23 cellular contexts compared by ENCODE assay signal in genomic region chr3:9914011-9914410, GRCh38. TPM values are rescaled to one million over a fixed set of nuclear protein-coding genes. Genes with fewer than 3 reads are reported as not detected.
A peak's percentile ranks its signal among the peaks of the same experiment; 100 is the strongest.
DNase-seq lines count a peak whose midpoint lies in the region; ATAC-seq and TF ChIP-seq lines count a peak whose summit lies in the region.
"Had no signal": no experiment of that assay in that cellular context is flagged by ENCODE, and none has a peak within 500 bp of the region (broad histone marks: within the 10 kb centered on the region; RNA-seq: fewer than 3 reads in every experiment).

No MANE protein-coding gene starts in this region.

- POLR2A ChIA-PET in PC-3 (lab: Charles Lee; ENCODE audit: unreplicated experiment): interaction anchor here (0.6 to 1.0 kb wide), 2 partner anchors 20 to 29 kb away, joined by 3 to 28 read pairs; no protein-coding TSS in a partner anchor

- no peak for TF ChIP-seq CTCF in PC-3 (conservative IDR thresholded peaks at IDR 0.05; ENCODE audit: low read depth, low read length)
- no peak for TF ChIP-seq CTCF in osteocyte (IDR thresholded peaks at IDR 0.05)

- no peaks in the 10 kb centered on the region for H3K27me3 Mint-ChIP-seq in osteocyte (ENCODE audit: unreplicated experiment)
- H3K27me3 Mint-ChIP-seq: type B pancreatic cell had no signal

- H3K27ac ChIP-seq in BLaER1 treated with 17β-estradiol and CSF1 and Interleukin-3, amounts not matched to agents 10 nM and 100 nM: no peak overlapping the region
- peak overlapping the region; percentile 99 for H3K27ac ChIP-seq in PC-3 (ENCODE audit: low read length)

- peaks cover 55% of the 10 kb centered on the region for H3K4me1 Mint-ChIP-seq in osteocyte (ENCODE audit: unreplicated experiment)

- no peak overlapping the region for H3K4me3 ChIP-seq in BLaER1 treated with 17β-estradiol and CSF1 and Interleukin-3, amounts not matched to agents 10 nM and 100 nM
- no peak overlapping the region for H3K4me3 ChIP-seq in PC-3 (ENCODE audit: low read length)

- H2AFZ ChIP-seq in PC-3 (ENCODE audit: low read length): no peak overlapping the region

- H3K36me3 Mint-ChIP-seq in osteocyte (ENCODE audit: unreplicated experiment): no peaks in the 10 kb centered on the region
- H3K36me3 Mint-ChIP-seq: activated naive CD8-positive, alpha-beta T cell treated with anti-CD3 and anti-CD28 coated beads for 36 hours; type B pancreatic cell had no signal

- no TSS peak for BruUV-seq in PC-3 (replicated peaks; lab: Mats Ljungman, UMichigan)

- intact Hi-C loops in PC-3 (cut with micrococcal nuclease): no loop called here

- DNase-seq in PC-3 (peak; percentile 43), fibroblast of gingiva (ENCODE audit: low read depth) (peak; percentile 84), osteocyte (ENCODE audit: extremely low spot score, unreplicated experiment) (no peak), AG08396 (ENCODE audit: low spot score) (no peak), SW 1271 (lab: John Stamatoyannopoulos, UW) (no peak), amygdala (lab: John Stamatoyannopoulos, UW) (no peak)
- DNase-seq: activated CD8-positive, alpha-beta memory T cell treated with anti-CD3 and anti-CD28 coated beads for 24 hours; activated naive CD8-positive, alpha-beta T cell treated with anti-CD3 and anti-CD28 coated beads for 36 hours; dorsolateral prefrontal cortex; naive thymus-derived CD8-positive, alpha-beta T cell; NCI-H1105; NCI-H2107; NCI-H524 treated with DMSO at 0.1 percent for 48 hours; SIG-M5 had no signal

- H3K27me3 ChIP-seq in BLaER1 treated with 17β-estradiol and CSF1 and Interleukin-3, amounts not matched to agents 10 nM and 100 nM: peaks cover 0 to 24% (median 16%) of the 10 kb centered on the region in 11 experiments; a peak in 17 of 22 replicates
- no peaks in the 10 kb centered on the region for H3K27me3 ChIP-seq in PC-3 (ENCODE audit: low read length)
- H3K27me3 ChIP-seq: dorsolateral prefrontal cortex had no signal

- peak overlapping the region in 10 of 11 experiments; percentile 90 to 100 (median 99); a peak in 17 of 22 replicates for H3K4me2 ChIP-seq in BLaER1 treated with 17β-estradiol and CSF1 and Interleukin-3, amounts not matched to agents 10 nM and 100 nM
- H3K4me2 ChIP-seq in PC-3 (ENCODE audit: low read length): peak overlapping the region; percentile 90

- H3K36me3 ChIP-seq in BLaER1 treated with 17β-estradiol and CSF1 and Interleukin-3, amounts not matched to agents 10 nM and 100 nM: no peaks in the 10 kb centered on the region
- no peaks in the 10 kb centered on the region for H3K36me3 ChIP-seq in PC-3 (ENCODE audit: low read depth, low read length)
- H3K36me3 ChIP-seq: HAP-1 had no signal

- ATAC-seq in PC-3 (no peak), GM21737 (IDR thresholded peaks at IDR 0.05; ENCODE audit: unreplicated experiment) (no peak)
- ATAC-seq: activated CD4-positive, CD25-positive, alpha-beta regulatory T cell treated with anti-CD3 and anti-CD28 coated beads, Interleukin-2, amount 50 U/mL, for 24 hours; stimulated activated effector memory CD8-positive, alpha-beta T cell treated with anti-CD3 and anti-CD28 coated beads, Interleukin-12 subunit alpha, Interleukin-12 subunit beta, amount 100 ng/mL, for 72 hours had no signal

- H3K9me2 ChIP-seq in PC-3 (replicated peaks; ENCODE audit: low read length): no peaks in the 10 kb centered on the region

- H3K4me1 ChIP-seq in BLaER1 treated with 17β-estradiol and CSF1 and Interleukin-3, amounts not matched to agents 10 nM and 100 nM: peaks cover 38 to 63% (median 48%) of the 10 kb centered on the region in 10 experiments
- H3K4me1 ChIP-seq in PC-3 (ENCODE audit: insufficient read depth, low read length): peaks cover 67% of the 10 kb centered on the region

- H3K9me3 Mint-ChIP-seq in osteocyte (ENCODE audit: unreplicated experiment): no peaks in the 10 kb centered on the region
- H3K9me3 Mint-ChIP-seq: activated naive CD8-positive, alpha-beta T cell treated with anti-CD3 and anti-CD28 coated beads for 36 hours; naive thymus-derived CD8-positive, alpha-beta T cell; stimulated activated effector memory CD8-positive, alpha-beta T cell treated with anti-CD3 and anti-CD28 coated beads, Interleukin-12 subunit alpha, Interleukin-12 subunit beta, amount 100 ng/mL, for 72 hours; type B pancreatic cell had no signal

- H4K20me1 ChIP-seq in BLaER1 treated with 17β-estradiol and CSF1 and Interleukin-3, amounts not matched to agents 10 nM and 100 nM: no peaks in the 10 kb centered on the region
- H4K20me1 ChIP-seq in PC-3 (ENCODE audit: low read length): no peaks in the 10 kb centered on the region

- CTCF ChIA-PET in PC-3 (lab: Charles Lee): interaction anchor here (0.6 to 0.9 kb wide), 2 partner anchors 70 to 131 kb away, joined by 3 to 5 read pairs; no protein-coding TSS in a partner anchor

- H3K9me3 ChIP-seq in BLaER1 treated with 17β-estradiol and CSF1 and Interleukin-3, amounts not matched to agents 10 nM and 100 nM (replicated peaks in 1 of 11): no peaks in the 10 kb centered on the region
- H3K9me3 ChIP-seq in PC-3 (ENCODE audit: low read length): no peaks in the 10 kb centered on the region

- peaks cover 26% of the 10 kb centered on the region for H3K79me2 ChIP-seq in PC-3 (ENCODE audit: low read length)

- no peaks in the 10 kb centered on the region for H3F3A ChIP-seq in PC-3 (ENCODE audit: low read length, unreplicated experiment)

- H3K4me3 Mint-ChIP-seq in osteocyte (ENCODE audit: unreplicated experiment): no peak overlapping the region
- H3K4me3 Mint-ChIP-seq: activated naive CD8-positive, alpha-beta T cell treated with anti-CD3 and anti-CD28 coated beads for 36 hours had no signal

- H3K9ac ChIP-seq in BLaER1 treated with 17β-estradiol and CSF1 and Interleukin-3, amounts not matched to agents 10 nM and 100 nM: no peak overlapping the region
- H3K9ac ChIP-seq in PC-3 (ENCODE audit: low read length): no peak overlapping the region

- H3K27ac Mint-ChIP-seq in osteocyte (ENCODE audit: unreplicated experiment): peak overlapping the region; percentile 76
- H3K27ac Mint-ChIP-seq: activated naive CD8-positive, alpha-beta T cell treated with anti-CD3 and anti-CD28 coated beads for 36 hours; stimulated activated effector memory CD8-positive, alpha-beta T cell treated with anti-CD3 and anti-CD28 coated beads, Interleukin-12 subunit alpha, Interleukin-12 subunit beta, amount 100 ng/mL, for 72 hours had no signal

RNA-seq across cellular contexts. Expression of gene IL17RC, which starts 2.9 kb away (rescaled TPM):
- total RNA-seq in PC-3 (2014; rRNA removed) (116 and 138 TPM in 2 replicates), osteocyte (36.5 and 36.6 TPM in 2 replicates)

RNA-seq across cellular contexts. Expression of gene IL17RE, which starts 11.4 kb away (rescaled TPM):
- total RNA-seq in PC-3 (2014; rRNA removed) (4.0 and 4.7 TPM in 2 replicates), osteocyte (0.89 and 1.4 TPM in 2 replicates)

RNA-seq across cellular contexts. Expression of gene CRELD1, which starts 19.6 kb away (rescaled TPM):
- total RNA-seq in PC-3 (2014; rRNA removed): 22.0 and 28.3 TPM in 2 replicates
- total RNA-seq in osteocyte: 24.8 and 25.3 TPM in 2 replicates

RNA-seq across cellular contexts. Expression of gene JAGN1, which starts 23.6 kb away (rescaled TPM):
- total RNA-seq in PC-3 (2014; rRNA removed) (32.5 and 34.1 TPM in 2 replicates), osteocyte (28.5 and 31.5 TPM in 2 replicates)

RNA-seq across cellular contexts. Expression of gene CIDEC, which starts 34.0 kb away (rescaled TPM):
- total RNA-seq in PC-3 (2014; rRNA removed) (not detected in 2 replicates), osteocyte (not detected in 2 replicates)
- total RNA-seq: lung microvascular endothelial cell; pulmonary artery endothelial cell; T-helper 2 cell treated with Interferon-gamma antibody and Interleukin-4, amounts not matched to agents 100 ng/mL and 5 ng/mL, for 36 hours had no signal

Comparison
In these comparisons a context has a peak if more than half of its experiments do, and no peak if none do; other contexts are left out.
1. DNase-seq: peak in PC-3 (single experiment) and fibroblast of gingiva (single experiment); none in osteocyte (single experiment), AG08396 (single experiment), SW 1271 (0 of 2) and amygdala (0 of 56).